Comparison of ENCODE assay signal across 2 cellular contexts in genomic region chr5:134833340-134834032, GRCh38.
TF ChIP-seq lines count a peak whose summit lies in the region.

No MANE protein-coding gene starts in this region.

TF ChIP-seq in K562, 482 proteins besides CTCF, POLR2A, EP300 and RAD21:
- TF ChIP-seq ZNF134 (CRISPR knock-in tag; conservative IDR thresholded peaks at IDR 0.05) (no peak), ZNF398 (CRISPR knock-in tag; IDR thresholded peaks at IDR 0.05) (no peak), DIDO1 (tag; IDR thresholded peaks at IDR 0.05; ENCODE audit: low read depth) (no peak), ESRRB (CRISPR knock-in tag; IDR thresholded peaks at IDR 0.05; ENCODE audit: borderline replicate concordance) (no peak), SIN3B (IDR thresholded peaks at IDR 0.05; ENCODE audit: low read depth) (no peak), ETV5 (CRISPR knock-in tag; IDR thresholded peaks at IDR 0.05; ENCODE audit: low read depth) (no peak), MEIS2 (IDR thresholded peaks at IDR 0.05; ENCODE audit: partially characterized antibody) (no peak), JUNB (CRISPR knock-in tag; conservative IDR thresholded peaks at IDR 0.05) (no peak), POU5F1 (IDR thresholded peaks at IDR 0.05; ENCODE audit: borderline replicate concordance, low read depth, low read length, partially characterized antibody) (no peak), PCBP1 (IDR thresholded peaks at IDR 0.05; ENCODE audit: low read depth, low read length, poor library complexity, severe bottlenecking) (no peak), PRMT5 (CRISPR knock-in tag; IDR thresholded peaks at IDR 0.05) (no peak)
- TF ChIP-seq, protein P1, sequence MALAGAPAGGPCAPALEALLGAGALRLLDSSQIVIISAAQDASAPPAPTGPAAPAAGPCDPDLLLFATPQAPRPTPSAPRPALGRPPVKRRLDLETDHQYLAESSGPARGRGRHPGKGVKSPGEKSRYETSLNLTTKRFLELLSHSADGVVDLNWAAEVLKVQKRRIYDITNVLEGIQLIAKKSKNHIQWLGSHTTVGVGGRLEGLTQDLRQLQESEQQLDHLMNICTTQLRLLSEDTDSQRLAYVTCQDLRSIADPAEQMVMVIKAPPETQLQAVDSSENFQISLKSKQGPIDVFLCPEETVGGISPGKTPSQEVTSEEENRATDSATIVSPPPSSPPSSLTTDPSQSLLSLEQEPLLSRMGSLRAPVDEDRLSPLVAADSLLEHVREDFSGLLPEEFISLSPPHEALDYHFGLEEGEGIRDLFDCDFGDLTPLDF (CRISPR knock-in tag; IDR thresholded peaks at IDR 0.05), result no peak
- TF ChIP-seq, protein P2, sequence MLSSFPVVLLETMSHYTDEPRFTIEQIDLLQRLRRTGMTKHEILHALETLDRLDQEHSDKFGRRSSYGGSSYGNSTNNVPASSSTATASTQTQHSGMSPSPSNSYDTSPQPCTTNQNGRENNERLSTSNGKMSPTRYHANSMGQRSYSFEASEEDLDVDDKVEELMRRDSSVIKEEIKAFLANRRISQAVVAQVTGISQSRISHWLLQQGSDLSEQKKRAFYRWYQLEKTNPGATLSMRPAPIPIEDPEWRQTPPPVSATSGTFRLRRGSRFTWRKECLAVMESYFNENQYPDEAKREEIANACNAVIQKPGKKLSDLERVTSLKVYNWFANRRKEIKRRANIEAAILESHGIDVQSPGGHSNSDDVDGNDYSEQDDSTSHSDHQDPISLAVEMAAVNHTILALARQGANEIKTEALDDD (IDR thresholded peaks at IDR 0.05), result no peak

TF ChIP-seq in HepG2, 621 proteins besides CTCF, POLR2A, EP300 and RAD21:
- TF ChIP-seq ZNF652 (CRISPR knock-in tag; IDR thresholded peaks at IDR 0.05; ENCODE audit: borderline replicate concordance, low read depth) (no peak), ZNF225 (CRISPR knock-in tag; IDR thresholded peaks at IDR 0.05) (no peak), IRX3 (CRISPR knock-in tag; IDR thresholded peaks at IDR 0.05; ENCODE audit: borderline replicate concordance, low read depth) (no peak), ZNF839 (CRISPR knock-in tag; IDR thresholded peaks at IDR 0.05; ENCODE audit: borderline replicate concordance) (no peak), HNRNPK (IDR thresholded peaks at IDR 0.05; ENCODE audit: low read depth, low read length, poor library complexity, severe bottlenecking) (no peak), KAT2B (IDR thresholded peaks at IDR 0.05; ENCODE audit: borderline replicate concordance, low read depth, low read length) (no peak), ZNF235 (CRISPR knock-in tag; IDR thresholded peaks at IDR 0.05; ENCODE audit: borderline replicate concordance) (no peak), GPBP1L1 (CRISPR knock-in tag; IDR thresholded peaks at IDR 0.05) (no peak), BCL6 (CRISPR knock-in tag; IDR thresholded peaks at IDR 0.05) (no peak), ZNF501 (CRISPR knock-in tag; IDR thresholded peaks at IDR 0.05) (no peak), ATF6 (CRISPR knock-in tag; conservative IDR thresholded peaks at IDR 0.05) (no peak), GATAD1 (CRISPR knock-in tag; IDR thresholded peaks at IDR 0.05) (no peak), KMT2B (CRISPR knock-in tag; IDR thresholded peaks at IDR 0.05) (no peak), SYNCRIP (IDR thresholded peaks at IDR 0.05; ENCODE audit: insufficient read depth, low read depth, low read length) (no peak), IKZF1 (IDR thresholded peaks at IDR 0.05) (no peak)
- TF ChIP-seq, protein P3, sequence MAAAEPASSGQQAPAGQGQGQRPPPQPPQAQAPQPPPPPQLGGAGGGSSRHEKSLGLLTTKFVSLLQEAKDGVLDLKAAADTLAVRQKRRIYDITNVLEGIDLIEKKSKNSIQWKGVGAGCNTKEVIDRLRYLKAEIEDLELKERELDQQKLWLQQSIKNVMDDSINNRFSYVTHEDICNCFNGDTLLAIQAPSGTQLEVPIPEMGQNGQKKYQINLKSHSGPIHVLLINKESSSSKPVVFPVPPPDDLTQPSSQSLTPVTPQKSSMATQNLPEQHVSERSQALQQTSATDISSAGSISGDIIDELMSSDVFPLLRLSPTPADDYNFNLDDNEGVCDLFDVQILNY (CRISPR knock-in tag; conservative IDR thresholded peaks at IDR 0.05), result no peak
- TF ChIP-seq, protein P4, sequence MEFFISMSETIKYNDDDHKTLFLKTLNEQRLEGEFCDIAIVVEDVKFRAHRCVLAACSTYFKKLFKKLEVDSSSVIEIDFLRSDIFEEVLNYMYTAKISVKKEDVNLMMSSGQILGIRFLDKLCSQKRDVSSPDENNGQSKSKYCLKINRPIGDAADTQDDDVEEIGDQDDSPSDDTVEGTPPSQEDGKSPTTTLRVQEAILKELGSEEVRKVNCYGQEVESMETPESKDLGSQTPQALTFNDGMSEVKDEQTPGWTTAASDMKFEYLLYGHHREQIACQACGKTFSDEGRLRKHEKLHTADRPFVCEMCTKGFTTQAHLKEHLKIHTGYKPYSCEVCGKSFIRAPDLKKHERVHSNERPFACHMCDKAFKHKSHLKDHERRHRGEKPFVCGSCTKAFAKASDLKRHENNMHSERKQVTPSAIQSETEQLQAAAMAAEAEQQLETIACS (CRISPR knock-in tag; IDR thresholded peaks at IDR 0.05), result no peak
- TF ChIP-seq, protein P5, sequence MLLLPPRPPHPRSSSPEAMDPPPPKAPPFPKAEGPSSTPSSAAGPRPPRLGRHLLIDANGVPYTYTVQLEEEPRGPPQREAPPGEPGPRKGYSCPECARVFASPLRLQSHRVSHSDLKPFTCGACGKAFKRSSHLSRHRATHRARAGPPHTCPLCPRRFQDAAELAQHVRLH (CRISPR knock-in tag; IDR thresholded peaks at IDR 0.05; ENCODE audit: borderline replicate concordance, low read depth), result no peak
